Comparison of ENCODE assay signal across 29 cellular contexts in the genomic region with DNA sequence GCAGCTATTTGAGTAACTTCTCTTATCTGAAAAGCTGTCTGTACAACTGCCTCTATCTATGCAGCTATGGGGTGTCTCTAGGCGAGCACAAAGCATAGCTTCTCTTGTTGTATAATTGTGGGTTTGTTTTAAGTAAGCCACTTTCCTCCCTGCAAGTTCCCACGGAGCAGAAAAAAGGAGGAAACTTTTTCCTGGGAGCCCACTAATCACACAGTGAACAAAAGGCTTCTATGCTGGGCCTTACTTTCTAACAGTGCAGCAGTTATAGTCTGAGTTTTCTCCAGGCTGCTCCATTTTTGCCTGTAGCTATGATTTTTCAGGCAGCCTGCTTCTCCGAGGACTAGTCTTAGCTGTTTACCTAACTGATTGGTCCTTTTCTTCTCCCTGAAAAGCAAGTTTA.
"Had no signal": no experiment of that assay in that cellular context is flagged by ENCODE, and none has a peak within 500 bp of the region (broad histone marks: within the 10 kb centered on the region; RNA-seq: fewer than 3 reads in every experiment).

No MANE protein-coding gene starts in this region.

- H3K9ac ChIP-seq: parathyroid adenoma had no signal

- H3K4me3 Mint-ChIP-seq: activated CD4-positive, alpha-beta memory T cell treated with anti-CD3 and anti-CD28 coated beads for 36 hours; activated CD4-positive, alpha-beta T cell treated with anti-CD3 and anti-CD28 coated beads, Interleukin-2, amount 10 ng/mL, durations not matched to agents 24 days and 14 days; activated naive CD4-positive, alpha-beta T cell treated with anti-CD3 and anti-CD28 coated beads, Interleukin-2, amount 10 ng/mL, durations not matched to agents 7 days and 5 days; activated naive CD8-positive, alpha-beta T cell treated with anti-CD3 and anti-CD28 coated beads, Interleukin-2, amount 10 ng/mL, durations not matched to agents 7 days and 5 days; mesothelial cell of epicardium; naive thymus-derived CD4-positive, alpha-beta T cell; T-helper 1 cell treated with Interleukin-12 subunit alpha and Interleukin-12 subunit beta and Interleukin-4 antibody, amounts not matched to agents 30 μg/mL and 1 μg/mL, for 36 hours had no signal

- H3K9me3 ChIP-seq: ascending aorta, gastroesophageal sphincter, suprapubic skin, transverse colon had no signal

- H3K9me3 Mint-ChIP-seq: activated CD4-positive, alpha-beta memory T cell treated with anti-CD3 and anti-CD28 coated beads for 36 hours; activated CD4-positive, alpha-beta T cell treated with anti-CD3 and anti-CD28 coated beads, Interleukin-2, amount 10 ng/mL, durations not matched to agents 24 days and 14 days; activated naive CD8-positive, alpha-beta T cell treated with anti-CD3 and anti-CD28 coated beads, Interleukin-2, amount 10 ng/mL, durations not matched to agents 7 days and 5 days; T-helper 1 cell treated with Interleukin-12 subunit alpha and Interleukin-12 subunit beta and Interleukin-4 antibody, amounts not matched to agents 30 μg/mL and 1 μg/mL, for 36 hours had no signal

- H3K27me3 Mint-ChIP-seq: activated naive CD4-positive, alpha-beta T cell treated with anti-CD3 and anti-CD28 coated beads, Interleukin-2, amount 10 ng/mL, durations not matched to agents 7 days and 5 days had no signal

- H3K27me3 ChIP-seq: ascending aorta, breast epithelium, gastroesophageal sphincter, right atrium auricular region, suprapubic skin, transverse colon had no signal

- H3K27ac Mint-ChIP-seq: activated CD4-positive, alpha-beta memory T cell treated with anti-CD3 and anti-CD28 coated beads for 36 hours; activated CD4-positive, alpha-beta T cell treated with anti-CD3 and anti-CD28 coated beads, Interleukin-2, amount 10 ng/mL, durations not matched to agents 24 days and 14 days; activated naive CD4-positive, alpha-beta T cell treated with anti-CD3 and anti-CD28 coated beads, Interleukin-2, amount 10 ng/mL, durations not matched to agents 7 days and 5 days; activated naive CD8-positive, alpha-beta T cell treated with anti-CD3 and anti-CD28 coated beads, Interleukin-2, amount 10 ng/mL, durations not matched to agents 7 days and 5 days; mesothelial cell of epicardium; naive thymus-derived CD4-positive, alpha-beta T cell; T-helper 1 cell treated with Interleukin-12 subunit alpha and Interleukin-12 subunit beta and Interleukin-4 antibody, amounts not matched to agents 30 μg/mL and 1 μg/mL, for 36 hours had no signal

- H2AFZ ChIP-seq: parathyroid adenoma had no signal

- H3K4me1 ChIP-seq: ascending aorta, breast epithelium, gastroesophageal sphincter, parathyroid adenoma, right atrium auricular region, suprapubic skin, transverse colon had no signal

- H3K36me3 ChIP-seq: ascending aorta, breast epithelium, gastroesophageal sphincter, right atrium auricular region, suprapubic skin, transverse colon had no signal

- H3K4me3 ChIP-seq: ascending aorta, breast epithelium, gastroesophageal sphincter, right atrium auricular region, suprapubic skin, transverse colon had no signal

- H3K27ac ChIP-seq: ascending aorta, breast epithelium, gastroesophageal sphincter, parathyroid adenoma, right atrium auricular region, suprapubic skin, transverse colon had no signal

- H3K4me1 Mint-ChIP-seq: activated CD4-positive, alpha-beta T cell treated with anti-CD3 and anti-CD28 coated beads, Interleukin-2, amount 10 ng/mL, durations not matched to agents 24 days and 14 days; activated naive CD4-positive, alpha-beta T cell treated with anti-CD3 and anti-CD28 coated beads, Interleukin-2, amount 10 ng/mL, durations not matched to agents 7 days and 5 days; mesothelial cell of epicardium had no signal

- H3K36me3 Mint-ChIP-seq: activated CD4-positive, alpha-beta memory T cell treated with anti-CD3 and anti-CD28 coated beads for 36 hours; activated naive CD4-positive, alpha-beta T cell treated with anti-CD3 and anti-CD28 coated beads, Interleukin-2, amount 10 ng/mL, durations not matched to agents 7 days and 5 days; activated naive CD8-positive, alpha-beta T cell treated with anti-CD3 and anti-CD28 coated beads, Interleukin-2, amount 10 ng/mL, durations not matched to agents 7 days and 5 days; mesothelial cell of epicardium; naive thymus-derived CD4-positive, alpha-beta T cell had no signal

- ATAC-seq: gastroesophageal sphincter; left colon; naive thymus-derived CD4-positive, alpha-beta T cell had no signal

- DNase-seq: activated CD4-positive, alpha-beta memory T cell treated with anti-CD3 and anti-CD28 coated beads for 36 hours; activated CD4-positive, alpha-beta T cell treated with anti-CD3 and anti-CD28 coated beads, Interleukin-2, amount 10 ng/mL, durations not matched to agents 24 days and 14 days; activated CD4-positive, CD25-positive, alpha-beta regulatory T cell treated with anti-CD3 and anti-CD28 coated beads, Interleukin-2, amount 50 U/mL, for 72 hours; activated CD8-positive, alpha-beta memory T cell treated with anti-CD3 and anti-CD28 coated beads, Interleukin-2, amount 50 U/mL, for 4 hours; activated gamma-delta T cell; activated naive CD4-positive, alpha-beta T cell treated with anti-CD3 and anti-CD28 coated beads, Interleukin-2, amount 10 ng/mL, durations not matched to agents 7 days and 5 days; activated naive CD8-positive, alpha-beta T cell treated with anti-CD3 and anti-CD28 coated beads, Interleukin-2, amount 10 ng/mL, durations not matched to agents 7 days and 5 days; activated T-cell treated with anti-CD3 and anti-CD28 coated beads, Interleukin-2, amount 50 U/mL, for 1 hour; central memory CD4-positive, alpha-beta T cell; dermis blood vessel endothelial cell; effector CD4-positive, alpha-beta T cell; hippocampal formation; kidney; left colon; mammary epithelial cell; naive thymus-derived CD4-positive, alpha-beta T cell; occipital lobe; stimulated activated naive CD4-positive, alpha-beta T cell; SW 1271; T-helper 9 cell; transverse colon had no signal

- H3K79me2 ChIP-seq: parathyroid adenoma had no signal
